1 cellular context compared by ENCODE assay signal in the genomic region with DNA sequence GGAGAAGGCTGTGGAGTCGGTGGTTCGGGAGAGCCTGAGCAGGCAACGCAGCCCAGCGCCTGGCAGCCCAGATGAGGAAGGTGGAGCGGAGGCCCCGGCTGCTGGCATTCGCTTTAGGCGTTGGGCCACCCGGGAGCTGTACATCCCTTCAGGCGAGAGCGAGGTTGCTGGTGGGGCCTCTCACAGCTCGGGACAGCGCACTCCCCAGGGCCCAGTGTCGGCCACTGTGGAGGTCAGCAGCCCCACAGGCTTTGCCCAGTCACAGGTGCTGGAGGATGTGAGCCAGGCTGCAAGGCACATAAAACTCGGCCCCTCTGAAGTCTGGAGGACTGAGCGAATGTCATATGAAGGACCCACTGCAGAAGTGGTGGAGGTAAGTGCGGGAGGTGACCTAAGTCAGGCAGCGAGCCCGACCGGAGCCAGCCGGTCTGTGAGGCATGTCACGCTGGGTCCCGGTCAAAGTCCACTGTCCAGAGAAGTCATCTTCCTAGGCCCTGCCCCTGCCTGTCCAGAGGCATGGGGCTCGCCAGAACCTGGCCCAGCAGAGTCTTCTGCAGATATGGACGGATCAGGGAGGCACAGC.
TF ChIP-seq lines count a peak whose summit lies in the region.

No MANE protein-coding gene starts in this region.

TF ChIP-seq in HepG2, 621 proteins besides CTCF, POLR2A, EP300 and RAD21 (continued from another document and continues in another):
- TF ChIP-seq FIP1L1 (IDR thresholded peaks at IDR 0.05; ENCODE audit: borderline replicate concordance, insufficient read depth, low read depth, low read length), result no peak
- no peak for TF ChIP-seq ZNF34 (CRISPR knock-in tag; IDR thresholded peaks at IDR 0.05; ENCODE audit: borderline replicate concordance)
- no peak for TF ChIP-seq ZNF512 (CRISPR knock-in tag; IDR thresholded peaks at IDR 0.05)
- TF ChIP-seq TRIM22 (IDR thresholded peaks at IDR 0.05), result no peak
- TF ChIP-seq KAT8 (CRISPR knock-in tag; IDR thresholded peaks at IDR 0.05), result peak; percentile 44; the same call in 1 of the 2 replicates
- no peak for TF ChIP-seq REPIN1 (CRISPR knock-in tag; IDR thresholded peaks at IDR 0.05; ENCODE audit: borderline replicate concordance, low read depth)
- TF ChIP-seq MLX (CRISPR knock-in tag; IDR thresholded peaks at IDR 0.05), result peak; percentile 60; the same call in 1 of the 2 replicates
- TF ChIP-seq ZNF891 (CRISPR knock-in tag; IDR thresholded peaks at IDR 0.05), result 0 out of 2 replicates have a peak, but pooled peaks have one; percentile 31
- TF ChIP-seq, protein P1, sequence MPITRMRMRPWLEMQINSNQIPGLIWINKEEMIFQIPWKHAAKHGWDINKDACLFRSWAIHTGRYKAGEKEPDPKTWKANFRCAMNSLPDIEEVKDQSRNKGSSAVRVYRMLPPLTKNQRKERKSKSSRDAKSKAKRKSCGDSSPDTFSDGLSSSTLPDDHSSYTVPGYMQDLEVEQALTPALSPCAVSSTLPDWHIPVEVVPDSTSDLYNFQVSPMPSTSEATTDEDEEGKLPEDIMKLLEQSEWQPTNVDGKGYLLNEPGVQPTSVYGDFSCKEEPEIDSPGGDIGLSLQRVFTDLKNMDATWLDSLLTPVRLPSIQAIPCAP (CRISPR knock-in tag; IDR thresholded peaks at IDR 0.05; ENCODE audit: low read depth), result no peak
- TF ChIP-seq NCOA2 (CRISPR knock-in tag; IDR thresholded peaks at IDR 0.05), result peak; percentile 31; the same call in 1 of the 2 replicates
- peak; percentile 69 for TF ChIP-seq PHF21A (CRISPR knock-in tag; IDR thresholded peaks at IDR 0.05)
- 0 out of 2 replicates have a peak, but pooled peaks have one; percentile 19 for TF ChIP-seq ZNF563 (CRISPR knock-in tag; IDR thresholded peaks at IDR 0.05)
- peak; percentile 54 for TF ChIP-seq RARA (CRISPR knock-in tag; IDR thresholded peaks at IDR 0.05)
- 0 out of 2 replicates have a peak, but pooled peaks have one; percentile 17 for TF ChIP-seq ZBTB7B (CRISPR knock-in tag; IDR thresholded peaks at IDR 0.05)
- TF ChIP-seq, protein P2, sequence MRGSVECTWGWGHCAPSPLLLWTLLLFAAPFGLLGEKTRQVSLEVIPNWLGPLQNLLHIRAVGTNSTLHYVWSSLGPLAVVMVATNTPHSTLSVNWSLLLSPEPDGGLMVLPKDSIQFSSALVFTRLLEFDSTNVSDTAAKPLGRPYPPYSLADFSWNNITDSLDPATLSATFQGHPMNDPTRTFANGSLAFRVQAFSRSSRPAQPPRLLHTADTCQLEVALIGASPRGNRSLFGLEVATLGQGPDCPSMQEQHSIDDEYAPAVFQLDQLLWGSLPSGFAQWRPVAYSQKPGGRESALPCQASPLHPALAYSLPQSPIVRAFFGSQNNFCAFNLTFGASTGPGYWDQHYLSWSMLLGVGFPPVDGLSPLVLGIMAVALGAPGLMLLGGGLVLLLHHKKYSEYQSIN (CRISPR knock-in tag; IDR thresholded peaks at IDR 0.05; ENCODE audit: borderline replicate concordance), result no peak
- TF ChIP-seq SMAD3 (CRISPR knock-in tag; IDR thresholded peaks at IDR 0.05), result peak; percentile 40; the same call in 1 of the 2 replicates
- no peak for TF ChIP-seq RAD51 (IDR thresholded peaks at IDR 0.05; ENCODE audit: borderline replicate concordance)
- no peak for TF ChIP-seq AHR (CRISPR knock-in tag; IDR thresholded peaks at IDR 0.05)
- TF ChIP-seq ZNF558 (CRISPR knock-in tag; IDR thresholded peaks at IDR 0.05; ENCODE audit: borderline replicate concordance), result no peak
- TF ChIP-seq, protein P3, sequence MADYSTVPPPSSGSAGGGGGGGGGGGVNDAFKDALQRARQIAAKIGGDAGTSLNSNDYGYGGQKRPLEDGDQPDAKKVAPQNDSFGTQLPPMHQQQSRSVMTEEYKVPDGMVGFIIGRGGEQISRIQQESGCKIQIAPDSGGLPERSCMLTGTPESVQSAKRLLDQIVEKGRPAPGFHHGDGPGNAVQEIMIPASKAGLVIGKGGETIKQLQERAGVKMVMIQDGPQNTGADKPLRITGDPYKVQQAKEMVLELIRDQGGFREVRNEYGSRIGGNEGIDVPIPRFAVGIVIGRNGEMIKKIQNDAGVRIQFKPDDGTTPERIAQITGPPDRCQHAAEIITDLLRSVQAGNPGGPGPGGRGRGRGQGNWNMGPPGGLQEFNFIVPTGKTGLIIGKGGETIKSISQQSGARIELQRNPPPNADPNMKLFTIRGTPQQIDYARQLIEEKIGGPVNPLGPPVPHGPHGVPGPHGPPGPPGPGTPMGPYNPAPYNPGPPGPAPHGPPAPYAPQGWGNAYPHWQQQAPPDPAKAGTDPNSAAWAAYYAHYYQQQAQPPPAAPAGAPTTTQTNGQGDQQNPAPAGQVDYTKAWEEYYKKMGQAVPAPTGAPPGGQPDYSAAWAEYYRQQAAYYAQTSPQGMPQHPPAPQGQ (CRISPR knock-in tag; IDR thresholded peaks at IDR 0.05; ENCODE audit: borderline replicate concordance), result no peak
- TF ChIP-seq, protein P4, sequence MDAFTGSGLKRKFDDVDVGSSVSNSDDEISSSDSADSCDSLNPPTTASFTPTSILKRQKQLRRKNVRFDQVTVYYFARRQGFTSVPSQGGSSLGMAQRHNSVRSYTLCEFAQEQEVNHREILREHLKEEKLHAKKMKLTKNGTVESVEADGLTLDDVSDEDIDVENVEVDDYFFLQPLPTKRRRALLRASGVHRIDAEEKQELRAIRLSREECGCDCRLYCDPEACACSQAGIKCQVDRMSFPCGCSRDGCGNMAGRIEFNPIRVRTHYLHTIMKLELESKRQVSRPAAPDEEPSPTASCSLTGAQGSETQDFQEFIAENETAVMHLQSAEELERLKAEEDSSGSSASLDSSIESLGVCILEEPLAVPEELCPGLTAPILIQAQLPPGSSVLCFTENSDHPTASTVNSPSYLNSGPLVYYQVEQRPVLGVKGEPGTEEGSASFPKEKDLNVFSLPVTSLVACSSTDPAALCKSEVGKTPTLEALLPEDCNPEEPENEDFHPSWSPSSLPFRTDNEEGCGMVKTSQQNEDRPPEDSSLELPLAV (CRISPR knock-in tag; conservative IDR thresholded peaks at IDR 0.05; ENCODE audit: low read depth), result no peak
- no peak for TF ChIP-seq ZBTB3 (CRISPR knock-in tag; IDR thresholded peaks at IDR 0.05; ENCODE audit: borderline replicate concordance, low read depth)
- TF ChIP-seq PPARG (CRISPR knock-in tag; conservative IDR thresholded peaks at IDR 0.05), result no peak
- 0 out of 2 replicates have a peak, but pooled peaks have one; percentile 37 for TF ChIP-seq ZNF615 (CRISPR knock-in tag; IDR thresholded peaks at IDR 0.05; ENCODE audit: borderline replicate concordance)
- no peak for TF ChIP-seq ZNF7 (CRISPR knock-in tag; IDR thresholded peaks at IDR 0.05)
- peak; percentile 64 for TF ChIP-seq FOSL2 (CRISPR knock-in tag; IDR thresholded peaks at IDR 0.05)
- no peak for TF ChIP-seq ZNF44 (CRISPR knock-in tag; IDR thresholded peaks at IDR 0.05)
- TF ChIP-seq JUN (CRISPR knock-in tag; IDR thresholded peaks at IDR 0.05), result no peak
- TF ChIP-seq FOSL1 (CRISPR knock-in tag; IDR thresholded peaks at IDR 0.05; ENCODE audit: borderline replicate concordance), result no peak
- no peak for TF ChIP-seq SMARCC2 (IDR thresholded peaks at IDR 0.05)
- no peak for TF ChIP-seq ZSCAN25 (CRISPR knock-in tag; IDR thresholded peaks at IDR 0.05)
- TF ChIP-seq KLF13 (CRISPR knock-in tag; IDR thresholded peaks at IDR 0.05), result no peak
- TF ChIP-seq, protein P5, sequence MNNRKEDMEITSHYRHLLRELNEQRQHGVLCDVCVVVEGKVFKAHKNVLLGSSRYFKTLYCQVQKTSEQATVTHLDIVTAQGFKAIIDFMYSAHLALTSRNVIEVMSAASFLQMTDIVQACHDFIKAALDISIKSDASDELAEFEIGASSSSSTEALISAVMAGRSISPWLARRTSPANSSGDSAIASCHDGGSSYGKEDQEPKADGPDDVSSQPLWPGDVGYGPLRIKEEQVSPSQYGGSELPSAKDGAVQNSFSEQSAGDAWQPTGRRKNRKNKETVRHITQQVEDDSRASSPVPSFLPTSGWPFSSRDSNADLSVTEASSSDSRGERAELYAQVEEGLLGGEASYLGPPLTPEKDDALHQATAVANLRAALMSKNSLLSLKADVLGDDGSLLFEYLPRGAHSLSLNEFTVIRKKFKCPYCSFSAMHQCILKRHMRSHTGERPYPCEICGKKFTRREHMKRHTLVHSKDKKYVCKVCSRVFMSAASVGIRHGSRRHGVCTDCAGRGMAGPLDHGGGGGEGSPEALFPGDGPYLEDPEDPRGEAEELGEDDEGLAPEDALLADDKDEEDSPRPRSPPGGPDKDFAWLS (CRISPR knock-in tag; IDR thresholded peaks at IDR 0.05; ENCODE audit: borderline replicate concordance), result no peak
- TF ChIP-seq ZC3H13 (CRISPR knock-in tag; IDR thresholded peaks at IDR 0.05), result no peak
- TF ChIP-seq TOPORS (CRISPR knock-in tag; IDR thresholded peaks at IDR 0.05), result 0 out of 2 replicates have a peak, but pooled peaks have one; percentile 33
- peak; percentile 29; the same call in 1 of the 2 replicates for TF ChIP-seq BHLHE40 (IDR thresholded peaks at IDR 0.05; ENCODE audit: low read length)
- no peak for TF ChIP-seq KDM3A (CRISPR knock-in tag; IDR thresholded peaks at IDR 0.05; ENCODE audit: low read depth)
- peak; percentile 68; the same call in 1 of the 2 replicates for TF ChIP-seq CSRNP1 (CRISPR knock-in tag; IDR thresholded peaks at IDR 0.05)
- TF ChIP-seq ZNF710 (CRISPR knock-in tag; IDR thresholded peaks at IDR 0.05; ENCODE audit: borderline replicate concordance), result 0 out of 2 replicates have a peak, but pooled peaks have one; percentile 45
- TF ChIP-seq ATAD3A (CRISPR knock-in tag; IDR thresholded peaks at IDR 0.05), result no peak
- no peak for TF ChIP-seq SP4 (CRISPR knock-in tag; IDR thresholded peaks at IDR 0.05)
- no peak for TF ChIP-seq ETV5 (CRISPR knock-in tag; IDR thresholded peaks at IDR 0.05; ENCODE audit: borderline replicate concordance)
- TF ChIP-seq ZNF24 (IDR thresholded peaks at IDR 0.05), result no peak
- no peak for TF ChIP-seq KLF9 (CRISPR knock-in tag; IDR thresholded peaks at IDR 0.05; ENCODE audit: low read depth)
- TF ChIP-seq CC2D1A (CRISPR knock-in tag; IDR thresholded peaks at IDR 0.05), result no peak
- no peak; the same call in 1 of the 2 replicates for TF ChIP-seq ZSCAN31 (CRISPR knock-in tag; IDR thresholded peaks at IDR 0.05; ENCODE audit: low read depth)
- TF ChIP-seq HOMEZ (CRISPR knock-in tag; IDR thresholded peaks at IDR 0.05; ENCODE audit: low read depth), result peak; percentile 59; the same call in 1 of the 2 replicates
